In genomic region chr5:179759961-179760541, GRCh38 we compare ENCODE assay signal across 10 cellular contexts.
A peak's percentile ranks its signal among the peaks of the same experiment; 100 is the strongest.
DNase-seq lines count a peak whose midpoint lies in the region; ATAC-seq lines count a peak whose summit lies in the region.
"Had no signal": no experiment of that assay in that cellular context is flagged by ENCODE, and none has a peak within 500 bp of the region (broad histone marks: within the 10 kb centered on the region; RNA-seq: fewer than 3 reads in every experiment).

No MANE protein-coding gene starts in this region.

- H3K9me3 Mint-ChIP-seq in activated naive CD8-positive, alpha-beta T cell treated with anti-CD3 and anti-CD28 coated beads, Interleukin-2, amount 50 U/mL, for 24 hours, result no peaks in the 10 kb centered on the region

- DNase-seq in SHP77 (lab: John Stamatoyannopoulos, UW) (peak; percentile 16 to 45), SHP77 treated with DMSO at 0.1 percent for 48 hours (lab: John Stamatoyannopoulos, UW) (no peak), HUDEP-2 (lab: John Stamatoyannopoulos, UW; ENCODE audit: unreplicated experiment in 76 of 76) (no peak)
- no peak for DNase-seq in activated naive CD8-positive, alpha-beta T cell treated with anti-CD3 and anti-CD28 coated beads, Interleukin-2, amount 50 U/mL, for 24 hours
- DNase-seq in stimulated activated CD4-positive, alpha-beta T cell treated with anti-CD3 and anti-CD28 coated beads, Interleukin-4, amount 100 ng/mL, for 4 hours, result peak; percentile 18 to 44
- no peak for DNase-seq in effector memory CD4-positive, alpha-beta T cell
- DNase-seq: T1000 had no signal

- peaks cover 7% of the 10 kb centered on the region for H3K4me1 ChIP-seq in effector memory CD4-positive, alpha-beta T cell (ENCODE audit: control insufficient read depth, insufficient read depth, low read length, poor library complexity, severe bottlenecking)

- no peaks in the 10 kb centered on the region for H3K27me3 ChIP-seq in effector memory CD4-positive, alpha-beta T cell (replicated peaks; ENCODE audit: control insufficient read depth, insufficient read depth, low read length, poor library complexity, severe bottlenecking)

- H3K36me3 Mint-ChIP-seq in activated naive CD8-positive, alpha-beta T cell treated with anti-CD3 and anti-CD28 coated beads, Interleukin-2, amount 50 U/mL, for 24 hours (ENCODE audit: low read depth), result peaks cover 7% of the 10 kb centered on the region

- H3K9me3 ChIP-seq in effector memory CD4-positive, alpha-beta T cell (ENCODE audit: control insufficient read depth, low read length), result no peaks in the 10 kb centered on the region

- peaks cover under 1% of the 10 kb centered on the region for H3K36me3 ChIP-seq in effector memory CD4-positive, alpha-beta T cell (ENCODE audit: control insufficient read depth, insufficient read depth, low read length)

- ATAC-seq in HG03442 (IDR thresholded peaks at IDR 0.05; ENCODE audit: unreplicated experiment), result peak; percentile 56
- ATAC-seq in activated naive CD8-positive, alpha-beta T cell treated with anti-CD3 and anti-CD28 coated beads, Interleukin-2, amount 50 U/mL, for 24 hours, result peak; percentile 75
- no peak for ATAC-seq in GM21723 (IDR thresholded peaks at IDR 0.05; ENCODE audit: unreplicated experiment)

- H3K4me3 ChIP-seq in effector memory CD4-positive, alpha-beta T cell (ENCODE audit: insufficient read depth, low read depth, low read length, poor library complexity, severe bottlenecking), result no peak overlapping the region
- H3K4me3 ChIP-seq: skin epidermis had no signal

- H3K4me1 Mint-ChIP-seq in activated naive CD8-positive, alpha-beta T cell treated with anti-CD3 and anti-CD28 coated beads, Interleukin-2, amount 50 U/mL, for 24 hours, result peaks cover 49% of the 10 kb centered on the region

- peak overlapping the region; percentile 13 for H3K4me3 Mint-ChIP-seq in activated naive CD8-positive, alpha-beta T cell treated with anti-CD3 and anti-CD28 coated beads, Interleukin-2, amount 50 U/mL, for 24 hours

- H3K27ac ChIP-seq in effector memory CD4-positive, alpha-beta T cell (ENCODE audit: insufficient read depth, low read length, poor library complexity, severe bottlenecking), result no peak overlapping the region

- H3K27me3 Mint-ChIP-seq in activated naive CD8-positive, alpha-beta T cell treated with anti-CD3 and anti-CD28 coated beads, Interleukin-2, amount 50 U/mL, for 24 hours, result no peaks in the 10 kb centered on the region

- H3K27ac Mint-ChIP-seq in activated naive CD8-positive, alpha-beta T cell treated with anti-CD3 and anti-CD28 coated beads, Interleukin-2, amount 50 U/mL, for 24 hours, result peak overlapping the region; percentile 79

Comparison
In these comparisons a context has a peak if more than half of its experiments do, and no peak if none do; other contexts are left out.
1. DNase-seq: peak in SHP77 (2 of 2) and stimulated activated CD4-positive, alpha-beta T cell treated with anti-CD3 and anti-CD28 coated beads, Interleukin-4, amount 100 ng/mL, for 4 hours (2 of 2); none in SHP77 treated with DMSO at 0.1 percent for 48 hours (single experiment), activated naive CD8-positive, alpha-beta T cell treated with anti-CD3 and anti-CD28 coated beads, Interleukin-2, amount 50 U/mL, for 24 hours (single experiment), effector memory CD4-positive, alpha-beta T cell (0 of 3) and HUDEP-2 (0 of 76).